In the genomic region with DNA sequence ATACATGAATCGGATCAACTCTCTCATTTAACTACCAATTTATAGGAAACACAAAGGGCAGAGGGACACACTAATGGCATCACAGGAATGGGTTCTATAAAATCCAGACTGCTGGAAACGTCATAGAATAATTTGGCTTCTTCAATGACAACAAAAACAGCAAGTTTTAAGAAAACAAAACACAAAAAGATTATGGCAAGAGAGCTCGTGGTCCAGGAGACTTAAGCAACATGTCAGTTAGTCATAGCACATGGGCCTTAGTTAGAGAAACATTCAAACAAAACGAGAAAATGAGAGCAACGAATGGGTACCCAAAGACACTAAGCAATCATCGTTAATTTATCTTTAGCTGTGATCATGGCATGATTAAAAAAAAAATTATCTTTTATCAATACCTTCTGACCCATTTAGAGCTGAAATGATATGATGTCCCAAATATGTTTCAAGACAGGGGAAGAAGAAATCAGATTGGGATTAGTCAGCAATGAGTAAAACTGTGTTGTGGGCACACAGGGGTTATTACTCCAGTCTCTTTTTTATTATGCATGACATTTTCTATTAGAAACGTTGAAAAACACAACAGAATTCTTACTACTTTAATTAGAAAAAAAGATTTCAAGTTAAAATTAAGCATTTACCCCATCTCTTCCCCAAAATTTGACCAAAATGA, we compare ENCODE assay signal across 1 cellular context.
TF ChIP-seq lines count a peak whose summit lies in the region.

No MANE protein-coding gene starts in this region.

TF ChIP-seq in K562, 482 proteins besides CTCF, POLR2A, EP300 and RAD21 (continued from another document):
- TF ChIP-seq, protein P1, sequence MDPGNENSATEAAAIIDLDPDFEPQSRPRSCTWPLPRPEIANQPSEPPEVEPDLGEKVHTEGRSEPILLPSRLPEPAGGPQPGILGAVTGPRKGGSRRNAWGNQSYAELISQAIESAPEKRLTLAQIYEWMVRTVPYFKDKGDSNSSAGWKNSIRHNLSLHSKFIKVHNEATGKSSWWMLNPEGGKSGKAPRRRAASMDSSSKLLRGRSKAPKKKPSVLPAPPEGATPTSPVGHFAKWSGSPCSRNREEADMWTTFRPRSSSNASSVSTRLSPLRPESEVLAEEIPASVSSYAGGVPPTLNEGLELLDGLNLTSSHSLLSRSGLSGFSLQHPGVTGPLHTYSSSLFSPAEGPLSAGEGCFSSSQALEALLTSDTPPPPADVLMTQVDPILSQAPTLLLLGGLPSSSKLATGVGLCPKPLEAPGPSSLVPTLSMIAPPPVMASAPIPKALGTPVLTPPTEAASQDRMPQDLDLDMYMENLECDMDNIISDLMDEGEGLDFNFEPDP (CRISPR knock-in tag; IDR thresholded peaks at IDR 0.05): no peak
- TF ChIP-seq GABPA (tag; conservative IDR thresholded peaks at IDR 0.05; ENCODE audit: low read depth) (no peak), ZNF696 (CRISPR knock-in tag; conservative IDR thresholded peaks at IDR 0.05) (no peak), ZNF586 (CRISPR knock-in tag; conservative IDR thresholded peaks at IDR 0.05) (no peak), OTX1 (CRISPR knock-in tag; IDR thresholded peaks at IDR 0.05) (no peak), ZNF583 (CRISPR knock-in tag; IDR thresholded peaks at IDR 0.05) (no peak), JUNB (CRISPR knock-in tag; conservative IDR thresholded peaks at IDR 0.05) (no peak)
- TF ChIP-seq, protein P2, sequence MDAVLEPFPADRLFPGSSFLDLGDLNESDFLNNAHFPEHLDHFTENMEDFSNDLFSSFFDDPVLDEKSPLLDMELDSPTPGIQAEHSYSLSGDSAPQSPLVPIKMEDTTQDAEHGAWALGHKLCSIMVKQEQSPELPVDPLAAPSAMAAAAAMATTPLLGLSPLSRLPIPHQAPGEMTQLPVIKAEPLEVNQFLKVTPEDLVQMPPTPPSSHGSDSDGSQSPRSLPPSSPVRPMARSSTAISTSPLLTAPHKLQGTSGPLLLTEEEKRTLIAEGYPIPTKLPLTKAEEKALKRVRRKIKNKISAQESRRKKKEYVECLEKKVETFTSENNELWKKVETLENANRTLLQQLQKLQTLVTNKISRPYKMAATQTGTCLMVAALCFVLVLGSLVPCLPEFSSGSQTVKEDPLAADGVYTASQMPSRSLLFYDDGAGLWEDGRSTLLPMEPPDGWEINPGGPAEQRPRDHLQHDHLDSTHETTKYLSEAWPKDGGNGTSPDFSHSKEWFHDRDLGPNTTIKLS (IDR thresholded peaks at IDR 0.05; ENCODE audit: borderline replicate concordance, low read depth): no peak
- TF ChIP-seq, protein P3, sequence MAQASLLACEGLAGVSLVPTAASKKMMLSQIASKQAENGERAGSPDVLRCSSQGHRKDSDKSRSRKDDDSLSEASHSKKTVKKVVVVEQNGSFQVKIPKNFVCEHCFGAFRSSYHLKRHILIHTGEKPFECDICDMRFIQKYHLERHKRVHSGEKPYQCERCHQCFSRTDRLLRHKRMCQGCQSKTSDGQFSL (CRISPR knock-in tag; IDR thresholded peaks at IDR 0.05): no peak
- TF ChIP-seq, protein P3 (tag; IDR thresholded peaks at IDR 0.05): no peak
- TF ChIP-seq, protein P4, sequence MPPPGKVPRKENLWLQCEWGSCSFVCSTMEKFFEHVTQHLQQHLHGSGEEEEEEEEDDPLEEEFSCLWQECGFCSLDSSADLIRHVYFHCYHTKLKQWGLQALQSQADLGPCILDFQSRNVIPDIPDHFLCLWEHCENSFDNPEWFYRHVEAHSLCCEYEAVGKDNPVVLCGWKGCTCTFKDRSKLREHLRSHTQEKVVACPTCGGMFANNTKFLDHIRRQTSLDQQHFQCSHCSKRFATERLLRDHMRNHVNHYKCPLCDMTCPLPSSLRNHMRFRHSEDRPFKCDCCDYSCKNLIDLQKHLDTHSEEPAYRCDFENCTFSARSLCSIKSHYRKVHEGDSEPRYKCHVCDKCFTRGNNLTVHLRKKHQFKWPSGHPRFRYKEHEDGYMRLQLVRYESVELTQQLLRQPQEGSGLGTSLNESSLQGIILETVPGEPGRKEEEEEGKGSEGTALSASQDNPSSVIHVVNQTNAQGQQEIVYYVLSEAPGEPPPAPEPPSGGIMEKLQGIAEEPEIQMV (tag; conservative IDR thresholded peaks at IDR 0.05; ENCODE audit: low read depth): no peak
